8 cellular contexts compared by ENCODE assay signal in genomic region chr17:45248132-45248936, GRCh38. TPM values are rescaled to one million over a fixed set of nuclear protein-coding genes. Genes with fewer than 3 reads are reported as not detected.
DNase-seq lines count a peak whose midpoint lies in the region; ATAC-seq and TF ChIP-seq lines count a peak whose summit lies in the region.

No MANE protein-coding gene starts in this region.

- CTCF ChIA-PET in CD4-positive, alpha-beta T cell (lab: Charles Lee), result interaction anchor here (1.0 to 2.9 kb wide), 8 partner anchors 9 to 137 kb away, joined by 3 to 15 read pairs (median 10); partner anchors contain the start of gene ACBD4
- CTCF ChIA-PET in MCF 10A (lab: Yijun Ruan, JAX), result interaction anchor here (0.6 to 3.3 kb wide), 11 partner anchors 11 to 467 kb away, joined by 3 to 13 read pairs (median 4); no protein-coding TSS in a partner anchor

- no peaks in the 10 kb centered on the region for H3K9me3 ChIP-seq in CD4-positive, alpha-beta T cell (ENCODE audit: control insufficient read depth, low read length)
- no peaks in the 10 kb centered on the region for H3K9me3 ChIP-seq in liver (ENCODE audit: control insufficient read depth in 4 of 4, low read length in 3 of 4)

- peak overlapping the region; percentile 96 for H3K27ac ChIP-seq in CD4-positive, alpha-beta T cell (ENCODE audit: low read depth, low read length)
- peak overlapping the region; percentile 54 to 60 for H3K27ac ChIP-seq in liver (ENCODE audit: low read depth in 1 of 2, low read length in 2 of 2)

- TF ChIP-seq RAD21 in liver (IDR thresholded peaks at IDR 0.05), result no peak

- POLR2A ChIA-PET in CD4-positive, alpha-beta T cell (lab: Charles Lee), result interaction anchor here (0.9 to 12.4 kb wide), 23 partner anchors 10 to 349 kb away, joined by 3 to 346 read pairs (median 7); partner anchors contain the start of genes ACBD4, EFTUD2, FMNL1 and HEXIM1
- POLR2A ChIA-PET in MCF 10A (lab: Yijun Ruan, JAX), result interaction anchor here (0.6 to 2.8 kb wide), 24 partner anchors 10 to 192 kb away, joined by 3 to 22 read pairs (median 4); partner anchors contain the start of genes HEXIM1, HEXIM2, MAP3K14 and NMT1

- WGBS in liver, result 28% methylated on average over 39 of the region's 39 CpGs

- ATAC-seq in CD4-positive, alpha-beta T cell (ENCODE audit: poor library complexity), result peak; percentile 74
- ATAC-seq in GM19463 (IDR thresholded peaks at IDR 0.05; ENCODE audit: unreplicated experiment), result peak; percentile 53

- peaks cover 75% of the 10 kb centered on the region for H3K4me1 Mint-ChIP-seq in CD4-positive, alpha-beta T cell (ENCODE audit: low read depth)
- peaks cover 24% of the 10 kb centered on the region for H3K4me1 Mint-ChIP-seq in MCF 10A (ENCODE audit: insufficient read depth, unreplicated experiment)

- H3K27me3 ChIP-seq in CD4-positive, alpha-beta T cell (ENCODE audit: control insufficient read depth, insufficient read depth, low read length), result no peaks in the 10 kb centered on the region
- H3K27me3 ChIP-seq in liver (ENCODE audit: control insufficient read depth in 4 of 4, insufficient read depth in 4 of 4, low read length in 3 of 4), result no peaks in the 10 kb centered on the region

- TSS peak; percentile 20 for BruUV-seq in MCF 10A (replicated peaks; lab: Mats Ljungman, UMichigan)

- no peak overlapping the region for H3K9ac ChIP-seq in liver (ENCODE audit: low read depth in 1 of 2, low read length in 2 of 2)

- H3K9me3 Mint-ChIP-seq in CD4-positive, alpha-beta T cell, result no peaks in the 10 kb centered on the region
- H3K9me3 Mint-ChIP-seq in MCF 10A (ENCODE audit: unreplicated experiment), result no peaks in the 10 kb centered on the region

- peak overlapping the region; percentile 93 for H3K4me3 Mint-ChIP-seq in CD4-positive, alpha-beta T cell
- H3K4me3 Mint-ChIP-seq in MCF 10A (ENCODE audit: unreplicated experiment), result peak overlapping the region; percentile 96

- H3K27ac Mint-ChIP-seq in CD4-positive, alpha-beta T cell, result peak overlapping the region; percentile 100
- peak overlapping the region; percentile 80 for H3K27ac Mint-ChIP-seq in MCF 10A (ENCODE audit: low read depth, unreplicated experiment)

- H3K36me3 Mint-ChIP-seq in CD4-positive, alpha-beta T cell (ENCODE audit: low read depth), result peaks cover 87% of the 10 kb centered on the region
- peaks cover 14% of the 10 kb centered on the region for H3K36me3 Mint-ChIP-seq in MCF 10A (ENCODE audit: insufficient read depth, unreplicated experiment)

- TF ChIP-seq CTCF in CD4-positive, alpha-beta T cell (IDR thresholded peaks at IDR 0.05), result no peak
- TF ChIP-seq CTCF in MCF 10A (IDR thresholded peaks at IDR 0.05; ENCODE audit: unreplicated experiment) (no peak), liver (IDR thresholded peaks at IDR 0.05; ENCODE audit: low read depth, low read length, missing input control) (no peak)

- peak; percentile 74 to 85 (median 82) for DNase-seq in CD4-positive, alpha-beta T cell
- peak; percentile 70 for DNase-seq in HT-29 (ENCODE audit: low spot score)
- peak; percentile 63 to 93 (median 81) for DNase-seq in T-helper 2 cell
- peak; percentile 66 for DNase-seq in MCF 10A (ENCODE audit: unreplicated experiment)
- peak; percentile 55 to 64 for DNase-seq in stimulated activated CD8-positive, alpha-beta memory T cell treated with anti-CD3 and anti-CD28 coated beads, Interleukin-2, amount 100 ng/mL, for 48 hours (ENCODE audit: low read depth in 2 of 2)
- DNase-seq in ureter (ENCODE audit: low spot score), result no peak

- no peaks in the 10 kb centered on the region for H3K27me3 Mint-ChIP-seq in CD4-positive, alpha-beta T cell
- H3K27me3 Mint-ChIP-seq in MCF 10A (ENCODE audit: insufficient read depth, unreplicated experiment), result no peaks in the 10 kb centered on the region

- peaks cover 5 to 14% (median 9%) of the 10 kb centered on the region in 4 donors for H3K4me1 ChIP-seq in liver (ENCODE audit: control insufficient read depth in 4 of 4, insufficient read depth in 4 of 4, low read length in 3 of 4)

- intact Hi-C loops in CD4-positive, alpha-beta T cell (cut with DNase I, micrococcal nuclease), result loop anchor here in 1 of 2 experiments (1.0 kb wide), 1 partner anchor 22 kb away; no protein-coding TSS in a partner anchor
- intact Hi-C loops in MCF 10A (cut with micrococcal nuclease), result no loop called here

- H3K36me3 ChIP-seq in liver (ENCODE audit: control insufficient read depth in 4 of 4, insufficient read depth in 3 of 4, low read depth in 1 of 4, low read length in 3 of 4), result no peaks in the 10 kb centered on the region

- H3K4me3 ChIP-seq in liver (ENCODE audit: low read depth in 1 of 3, low read length in 3 of 3), result peak overlapping the region in 2 of 3 donors; percentile 48 to 66

TF ChIP-seq in liver, 16 proteins besides CTCF, POLR2A, EP300 and RAD21:
- no peak for TF ChIP-seq ATF3 (IDR thresholded peaks at IDR 0.05)
- no peak for TF ChIP-seq GABPA (IDR thresholded peaks at IDR 0.05 in 1 of 2, conservative IDR thresholded peaks at IDR 0.05 in 1 of 2)
- TF ChIP-seq SP1 (IDR thresholded peaks at IDR 0.05), result no peak
- TF ChIP-seq FOXA2 (IDR thresholded peaks at IDR 0.05), result no peak

RNA-seq across cellular contexts. Expression of gene SPATA32, which starts 13.6 kb away (rescaled TPM):
- total RNA-seq in CD4-positive, alpha-beta T cell, result under 1 TPM; 0.20 to 0.27 TPM
- total RNA-seq in HT-29 (2014; rRNA removed; shearing (Covaris generic)), result not detected in 2 replicates
- total RNA-seq in MCF 10A (2022), result not detected in 2 replicates
- not detected for total RNA-seq in liver
- polyA plus RNA-seq in liver, result not detected
- total RNA-seq in ureter, result not detected

RNA-seq across cellular contexts. Expression of gene FMNL1, which starts 26.6 kb away (rescaled TPM):
- total RNA-seq in CD4-positive, alpha-beta T cell, result 100 to 1,000 TPM; 378 to 387 TPM
- 0.03 TPM in 1 of 2 replicates, not detected in the other for total RNA-seq in HT-29 (2014; rRNA removed; shearing (Covaris generic))
- total RNA-seq in MCF 10A (2022) (28.1 and 35.8 TPM in 2 replicates), liver (1 to 10 TPM; 7.0 to 7.4 TPM), ureter (19.4 TPM)
- polyA plus RNA-seq in liver, result 1 to 10 TPM; 1.5 to 2.7 TPM

Comparison
In these comparisons a context has a peak if more than half of its experiments do, and no peak if none do; other contexts are left out.
1. RNA of gene FMNL1, which starts 26.6 kb away (total RNA-seq): 378 to 387 TPM in CD4-positive, alpha-beta T cell; 28.1 to 35.8 TPM in MCF 10A, 19.4 TPM in ureter (single experiment), 7.0 to 7.4 TPM in liver and 0.03 TPM in HT-29; every median in the first group is over 10 times any median in the second.